22 cellular contexts compared by ENCODE assay signal in genomic region chr9:93565089-93565488, GRCh38.
"Had no signal": no experiment of that assay in that cellular context is flagged by ENCODE, and none has a peak within 500 bp of the region (broad histone marks: within the 10 kb centered on the region; RNA-seq: fewer than 3 reads in every experiment).

No MANE protein-coding gene starts in this region.

- H3K27me3 ChIP-seq: esophagus squamous epithelium, gastrocnemius medialis, right atrium auricular region, spleen, upper lobe of right lung had no signal

- DNase-seq: activated CD4-positive, alpha-beta T cell treated with anti-CD3 and anti-CD28 coated beads for 1 hour; activated CD4-positive, alpha-beta T cell treated with anti-CD3 and anti-CD28 coated beads, Interleukin-2, amount 50 U/mL, for 1 hour; activated CD8-positive, alpha-beta memory T cell treated with anti-CD3 and anti-CD28 coated beads, Interleukin-2, amount 50 U/mL, for 4 hours; activated effector memory CD4-positive, alpha-beta T cell treated with Interleukin-2 at 50 U/mL for 16 hours; activated T-cell treated with anti-CD3 and anti-CD28 coated beads, Interleukin-2, amount 50 U/mL, for 24 hours; aorta; caudate nucleus; effector memory CD8-positive, alpha-beta T cell; esophagus squamous epithelium; gastrocnemius medialis; hippocampal formation; left ventricle myocardium inferior; naive thymus-derived CD8-positive, alpha-beta T cell; spleen; stimulated activated CD4-positive, alpha-beta T cell treated with anti-CD3 and anti-CD28 coated beads, Interleukin-4, amount 100 ng/mL, for 24 hours; stimulated activated naive CD8-positive, alpha-beta T cell treated with anti-CD3 and anti-CD28 coated beads, Interleukin-15, Interleukin-2, amounts not matched to agents 100 U/mL and 50 U/mL, for 24 hours; T-helper 9 cell; upper lobe of right lung had no signal

- H3K27ac Mint-ChIP-seq: effector memory CD8-positive, alpha-beta T cell had no signal

- H3K27me3 Mint-ChIP-seq: activated T-cell treated with anti-CD3 and anti-CD28 coated beads, Interleukin-2, amount 50 U/mL, for 24 hours; brain; effector memory CD8-positive, alpha-beta T cell; naive thymus-derived CD8-positive, alpha-beta T cell had no signal

- H3K9me3 ChIP-seq: esophagus squamous epithelium, gastrocnemius medialis, left ventricle myocardium inferior, prostate gland, right atrium auricular region, spleen, upper lobe of right lung had no signal

- H3K4me1 ChIP-seq: prostate gland had no signal

- H3K27ac ChIP-seq: esophagus squamous epithelium, left ventricle myocardium inferior, prostate gland, right atrium auricular region, upper lobe of right lung had no signal

- H3K4me3 Mint-ChIP-seq: activated T-cell treated with anti-CD3 and anti-CD28 coated beads, Interleukin-2, amount 50 U/mL, for 24 hours; effector memory CD8-positive, alpha-beta T cell; naive thymus-derived CD8-positive, alpha-beta T cell had no signal

- H3K9me3 Mint-ChIP-seq: activated naive CD4-positive, alpha-beta T cell treated with anti-CD3 and anti-CD28 coated beads, Interleukin-2, amount 50 U/mL, for 72 hours; activated T-cell treated with anti-CD3 and anti-CD28 coated beads, Interleukin-2, amount 50 U/mL, for 24 hours; effector memory CD8-positive, alpha-beta T cell; naive thymus-derived CD8-positive, alpha-beta T cell had no signal

- H3K4me3 ChIP-seq: esophagus squamous epithelium, gastrocnemius medialis, left ventricle myocardium inferior, prostate gland, right atrium auricular region, spleen, upper lobe of right lung had no signal

- ATAC-seq: activated naive CD4-positive, alpha-beta T cell treated with anti-CD3 and anti-CD28 coated beads, Interleukin-2, amount 50 U/mL, for 72 hours; effector memory CD8-positive, alpha-beta T cell; gastrocnemius medialis; naive thymus-derived CD8-positive, alpha-beta T cell; stimulated activated naive CD8-positive, alpha-beta T cell treated with anti-CD3 and anti-CD28 coated beads, Interleukin-15, Interleukin-2, amounts not matched to agents 100 U/mL and 50 U/mL, for 24 hours; upper lobe of right lung had no signal
